25 cellular contexts compared by ENCODE assay signal in genomic region chr10:132493246-132493755, GRCh38. TPM values are rescaled to one million over a fixed set of nuclear protein-coding genes. Genes with fewer than 3 reads are reported as not detected.
DNase-seq lines count a peak whose midpoint lies in the region; ATAC-seq, FAIRE-seq and TF ChIP-seq lines count a peak whose summit lies in the region.
"Had no signal": no experiment of that assay in that cellular context is flagged by ENCODE, and none has a peak within 500 bp of the region (broad histone marks: within the 10 kb centered on the region; RNA-seq: fewer than 3 reads in every experiment).

No MANE protein-coding gene starts in this region.

- WGBS in right lobe of liver (ENCODE audit: insufficient coverage, low coverage, low lambda C conversion rate, missing lambda C conversion rate) = 100% methylated on average over 1 of the region's 8 CpGs
- 10% methylated on average over 2 of the region's 8 CpGs for WGBS in HepG2 (ENCODE audit: low lambda C conversion rate)
- 42 to 79% methylated on average over 8 of the region's 8 CpGs for WGBS in sigmoid colon, 2 donors

- ATAC-seq in right lobe of liver (no peak), HepG2 (no peak; the same call in 2 of the 3 replicates), lower lobe of right lung (peak in 1 of 2 donors; percentile 25), GM21515 (IDR thresholded peaks at IDR 0.05; ENCODE audit: unreplicated experiment) (no peak), HG03108 (IDR thresholded peaks at IDR 0.05; ENCODE audit: unreplicated experiment) (no peak)

- no peak overlapping the region for H2AFZ ChIP-seq in HepG2 (ENCODE audit: low read length)

- TF ChIP-seq RAD21 in HepG2 (CRISPR knock-in tag; IDR thresholded peaks at IDR 0.05) = no peak

- no peaks in the 10 kb centered on the region for H4K20me1 ChIP-seq in HepG2 (ENCODE audit: insufficient read depth, low read length)

- H3K79me2 ChIP-seq in HepG2 (ENCODE audit: insufficient read depth, low read length) = no peaks in the 10 kb centered on the region

- POLR2A ChIA-PET in HepG2 (lab: Yijun Ruan, JAX) = no interaction called here

- H3K4me1 ChIP-seq in right lobe of liver = no peaks in the 10 kb centered on the region
- H3K4me1 ChIP-seq in HepG2 (ENCODE audit: insufficient read depth, low read length) = no peaks in the 10 kb centered on the region
- H3K4me1 ChIP-seq in lower lobe of right lung = peaks cover 17% of the 10 kb centered on the region
- H3K4me1 ChIP-seq in sigmoid colon = peaks cover 0 to 25% (median 12%) of the 10 kb centered on the region in 4 donors
- H3K4me1 ChIP-seq: BE2C had no signal

- no TSS peak for BruUV-seq in HepG2 (replicated peaks; lab: Mats Ljungman, UMichigan)

- H3K4me3 ChIP-seq in right lobe of liver (no peak overlapping the region), HepG2 (replicated peaks in 1 of 3; ENCODE audit: insufficient read depth in 1 of 3, low read depth in 2 of 3, low read length in 3 of 3) (no peak overlapping the region), lower lobe of right lung (no peak overlapping the region), sigmoid colon (no peak overlapping the region)
- H3K4me3 ChIP-seq: tibial artery had no signal

- TF ChIP-seq CTCF in right lobe of liver (IDR thresholded peaks at IDR 0.05) = no peak
- TF ChIP-seq CTCF in HepG2 (CRISPR knock-in tag; IDR thresholded peaks at IDR 0.05) = no peak
- TF ChIP-seq CTCF in lower lobe of right lung (IDR thresholded peaks at IDR 0.05) = no peak
- TF ChIP-seq CTCF in sigmoid colon (IDR thresholded peaks at IDR 0.05) = no peak

- H3K9me3 ChIP-seq in right lobe of liver (no peaks in the 10 kb centered on the region), HepG2 (ENCODE audit: low read length) (no peaks in the 10 kb centered on the region), lower lobe of right lung (no peaks in the 10 kb centered on the region), sigmoid colon (no peaks in the 10 kb centered on the region)
- H3K9me3 ChIP-seq: BE2C, tibial artery had no signal

- H3K27ac ChIP-seq in right lobe of liver (no peak overlapping the region), HepG2 (ENCODE audit: extremely low read length, insufficient read depth, low read length) (no peak overlapping the region), lower lobe of right lung (peak overlapping the region; percentile 28), sigmoid colon (peak overlapping the region in 3 of 4 donors; percentile 19 to 54 (median 33))
- H3K27ac ChIP-seq: tibial artery had no signal

- H3K27me3 ChIP-seq in right lobe of liver (no peaks in the 10 kb centered on the region), HepG2 (ENCODE audit: control insufficient read depth in 1 of 2, insufficient read depth in 2 of 2, low read length in 2 of 2) (peaks cover 14 to 62% of the 10 kb centered on the region in 2 experiments), lower lobe of right lung (ENCODE audit: low read depth) (no peaks in the 10 kb centered on the region), sigmoid colon (no peaks in the 10 kb centered on the region)
- H3K27me3 ChIP-seq: BE2C had no signal

- CTCF ChIA-PET in HepG2 (lab: Yijun Ruan, JAX; ENCODE audit: low intra/inter-chr PET ratio, low total read pairs) = no interaction called here

- TF ChIP-seq EP300 in HepG2 (IDR thresholded peaks at IDR 0.05; ENCODE audit: low read depth in 2 of 2, low read length in 2 of 2) (no peak), HepG2 (CRISPR knock-in tag; IDR thresholded peaks at IDR 0.05; ENCODE audit: borderline replicate concordance) (no peak), sigmoid colon (IDR thresholded peaks at IDR 0.05) (no peak)

- no peaks in the 10 kb centered on the region for H3K36me3 ChIP-seq in right lobe of liver
- no peaks in the 10 kb centered on the region for H3K36me3 ChIP-seq in HepG2 (replicated peaks in 1 of 2; ENCODE audit: control insufficient read depth in 1 of 2, insufficient read depth in 2 of 2, low read length in 2 of 2)
- H3K36me3 ChIP-seq in lower lobe of right lung = no peaks in the 10 kb centered on the region
- H3K36me3 ChIP-seq in sigmoid colon = no peaks in the 10 kb centered on the region
- H3K36me3 ChIP-seq: BE2C, tibial artery had no signal

- H3K4me2 ChIP-seq in HepG2 (ENCODE audit: low read depth, low read length) = no peak overlapping the region

- no peak overlapping the region for H3K9ac ChIP-seq in HepG2 (ENCODE audit: insufficient read depth, low read depth, low read length)

- TF ChIP-seq POLR2A in right lobe of liver (IDR thresholded peaks at IDR 0.05) = no peak
- no peak for TF ChIP-seq POLR2A in HepG2 (IDR thresholded peaks at IDR 0.05; ENCODE audit: insufficient read depth in 1 of 2, low read depth in 2 of 2, low read length in 2 of 2)
- no peak for TF ChIP-seq POLR2A in sigmoid colon (IDR thresholded peaks at IDR 0.05)

- FAIRE-seq in HepG2 (lab: Jason Lieb, UNC) = no peak
- FAIRE-seq: astrocyte, frontal cortex had no signal

- in situ Hi-C loops in HepG2 (cut with HindIII; ENCODE audit: extremely low pct_ligation_motif_present, low pct_unique_long_range_greater_than_20kb) = no loop called here

- DNase-seq in right lobe of liver (peak in 2 of 3 donors; percentile 32 to 35), HepG2 (ENCODE audit: low spot score) (no peak), lower lobe of right lung (peak; percentile 39), sigmoid colon (peak; percentile 60), RKO (ENCODE audit: low spot score) (no peak), dermis blood vessel endothelial cell (no peak)
- DNase-seq: activated CD4-positive, alpha-beta T cell treated with anti-CD3 and anti-CD28 coated beads, Interleukin-2, amount 50 U/mL, for 4 hours; activated naive CD8-positive, alpha-beta T cell treated with anti-CD3 and anti-CD28 coated beads for 36 hours; BE2C; DMS153; mammary epithelial cell; NCI-H1092 treated with DMSO at 0.1 percent for 48 hours; NCI-H2029 treated with DMSO at 0.1 percent for 48 hours; NCI-H226; NCI-H82; retina; stimulated activated CD4-positive, alpha-beta T cell treated with anti-CD3 and anti-CD28 coated beads, Interleukin-12 subunit alpha, Interleukin-12 subunit beta, amount 100 ng/mL, for 4 hours; stimulated activated CD4-positive, alpha-beta T cell treated with anti-CD3 and anti-CD28 coated beads, Interleukin-4, amount 100 ng/mL, for 4 hours; stimulated activated naive CD4-positive, alpha-beta T cell; T-helper 9 cell had no signal

- intact Hi-C loops in right lobe of liver (cut with DNase I) (no loop called here), HepG2 (cut with micrococcal nuclease; ENCODE audit: unreplicated experiment) (no loop called here), lower lobe of right lung (cut with DNase I) (no loop called here), sigmoid colon (cut with DNase I) (no loop called here)

TF ChIP-seq in HepG2, 621 proteins besides CTCF, POLR2A, EP300 and RAD21 (continues in another document):
- TF ChIP-seq DZIP1 (CRISPR knock-in tag; IDR thresholded peaks at IDR 0.05) = no peak
- no peak for TF ChIP-seq XRCC5 (optimal IDR thresholded peaks at IDR 0.05; ENCODE audit: low read length)
- no peak for TF ChIP-seq KLF6 (CRISPR knock-in tag; IDR thresholded peaks at IDR 0.05)

RNA-seq across cellular contexts. Expression of gene INPP5A, which starts 44.3 kb away (rescaled TPM):
- 10 to 100 TPM; 12.5 to 24.6 (median 16.9) TPM for total RNA-seq in right lobe of liver
- 37.9 and 46.8 TPM in 2 replicates for total RNA-seq in HepG2 (2016; rRNA removed; fragmentation: Illumina TruSeq; extraction: Trizol)
- 52.6 and 54.7 TPM in 2 replicates for total RNA-seq in HepG2 (2016; cell fraction: cytosol; rRNA removed; fragmentation: Illumina TruSeq; extraction: Trizol; ENCODE audit: low read depth)
- total RNA-seq in HepG2 (2016; cell fraction: insoluble cytoplasmic fraction; rRNA removed; fragmentation: Illumina TruSeq; extraction: Trizol) = 38.3 and 42.5 TPM in 2 replicates
- 103 and 110 TPM in 2 replicates for total RNA-seq in HepG2 (2016; cell fraction: membrane; rRNA removed; fragmentation: Illumina TruSeq; extraction: Trizol)
- 15.7 and 18.8 TPM in 2 replicates for total RNA-seq in HepG2 (2016; cell fraction: nucleus; rRNA removed; fragmentation: Illumina TruSeq; extraction: Trizol)
- polyA plus RNA-seq in HepG2 (2011; rRNA removed) = 17.5 and 19.5 TPM in 2 replicates
- polyA plus RNA-seq in HepG2 (2011; cell fraction: cytosol; rRNA removed) = 16.7 and 18.4 TPM in 2 replicates
- 14.6 and 14.9 TPM in 2 replicates for polyA plus RNA-seq in HepG2 (2011; cell fraction: nucleus; rRNA removed)
- 15.8 and 18.2 TPM in 2 replicates for polyA plus RNA-seq in HepG2 (2012)
- polyA plus RNA-seq in HepG2 (2016; cell fraction: cytosol; fragmentation: Illumina TruSeq; extraction: Trizol; ENCODE audit: low read depth) = 49.5 and 52.9 TPM in 2 replicates
- 40.7 and 47.8 TPM in 2 replicates for polyA plus RNA-seq in HepG2 (2016; cell fraction: insoluble cytoplasmic fraction; fragmentation: Illumina TruSeq; extraction: Trizol; ENCODE audit: low read depth)
- polyA plus RNA-seq in HepG2 (2016; cell fraction: membrane; fragmentation: Illumina TruSeq; extraction: Trizol; ENCODE audit: low read depth) = 97.2 and 97.6 TPM in 2 replicates
- polyA plus RNA-seq in HepG2 (2016; cell fraction: nucleus; fragmentation: Illumina TruSeq; extraction: Trizol; ENCODE audit: insufficient read depth, low read depth) = 25.8 and 27.0 TPM in 2 replicates
- polyA minus RNA-seq in HepG2 (2011; rRNA and poly(A)+ RNA removed; ENCODE audit: low replicate concordance) = 17.0 and 32.5 TPM in 2 replicates
- 16.4 and 21.7 TPM in 2 replicates for polyA minus RNA-seq in HepG2 (2011; cell fraction: cytosol; rRNA and poly(A)+ RNA removed)
- polyA minus RNA-seq in HepG2 (2011; cell fraction: nucleus; rRNA and poly(A)+ RNA removed) = 19.1 and 20.6 TPM in 2 replicates
- 34.1 TPM for total RNA-seq in lower lobe of right lung
- 100 to 1,000 TPM; 100 to 132 (median 112) TPM for total RNA-seq in sigmoid colon
- polyA plus RNA-seq in sigmoid colon = 10 to 100 TPM; 17.6 to 21.0 (median 20.3) TPM
- total RNA-seq in dermis blood vessel endothelial cell = 24.1 and 32.8 TPM in 2 replicates

Comparison
In these comparisons a context has a peak if more than half of its experiments do, and no peak if none do; other contexts are left out.
1. DNase-seq: peak in right lobe of liver (2 of 3), lower lobe of right lung (single experiment) and sigmoid colon (single experiment); none in HepG2 (single experiment), RKO (single experiment) and dermis blood vessel endothelial cell (single experiment).
2. H3K27ac ChIP-seq: peak in lower lobe of right lung (single experiment) and sigmoid colon (3 of 4); none in right lobe of liver (0 of 3) and HepG2 (single experiment).